ENCODE assay signal across 8 cellular contexts in the genomic region with DNA sequence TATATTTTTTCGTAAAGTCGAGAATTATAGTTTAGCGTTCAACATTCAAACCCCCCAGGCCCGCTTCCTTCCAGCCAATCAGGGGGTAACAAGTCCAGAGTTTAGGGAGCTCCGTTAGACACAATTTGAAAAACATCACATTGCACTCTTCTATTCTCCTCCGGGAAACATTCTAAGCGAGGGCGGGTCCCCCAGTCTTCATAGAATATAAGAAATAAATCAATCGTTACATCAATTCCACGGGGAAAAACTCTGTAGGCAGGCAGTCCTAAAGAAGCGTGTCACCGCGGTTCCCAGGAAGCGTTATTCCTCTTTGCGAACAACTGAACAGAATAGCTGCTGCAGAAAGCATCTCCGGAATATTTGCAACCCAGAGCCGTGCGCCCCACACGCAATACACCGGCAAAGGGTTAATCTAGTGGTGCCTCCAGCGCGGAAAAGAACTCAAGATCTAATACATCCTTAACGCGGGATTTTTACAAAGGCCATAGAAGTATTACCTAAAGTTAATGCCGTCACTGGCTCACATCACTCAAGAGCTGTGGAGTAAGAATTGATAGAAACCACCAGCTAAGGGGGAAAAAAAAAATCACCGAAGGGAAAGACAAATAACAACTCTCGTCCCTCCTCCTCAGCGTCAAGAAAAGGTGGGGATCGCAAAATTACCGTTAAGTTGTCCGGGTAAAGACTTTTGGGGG.
DNase-seq lines count a peak whose midpoint lies in the region; ATAC-seq and TF ChIP-seq lines count a peak whose summit lies in the region.

No MANE protein-coding gene starts in this region.

- intact Hi-C loops in activated CD4-positive, alpha-beta T cell treated with anti-CD3 and anti-CD28 coated beads, Interleukin-2, amount 10 ng/mL, durations not matched to agents 24 days and 14 days (cut with micrococcal nuclease), result loop anchor here (2.0 to 10.0 kb wide), 5 partner anchors 143 to 1372 kb away; a partner anchor contains a TSS
- intact Hi-C loops in tibial artery (cut with DNase I; ENCODE audit: low total_unique reads), result loop anchor here (2.0 kb wide), 1 partner anchor 84 kb away; a partner anchor contains a TSS

- H3K4me1 ChIP-seq in endodermal cell (ENCODE audit: control insufficient read depth, insufficient read depth, low read length) (no peaks in the 10 kb centered on the region), muscle layer of duodenum (ENCODE audit: control insufficient read depth in 1 of 2, insufficient read depth in 2 of 2, low read length in 2 of 2) (peaks cover 0 to 7% of the 10 kb centered on the region in 2 donors), tibial artery (peaks cover 0 to 24% (median 7%) of the 10 kb centered on the region in 4 donors)

- H3K27me3 ChIP-seq in endodermal cell (ENCODE audit: control insufficient read depth, insufficient read depth, low read length, poor library complexity, severe bottlenecking) (no peaks in the 10 kb centered on the region), muscle layer of duodenum (ENCODE audit: low read depth, low read length) (no peaks in the 10 kb centered on the region), tibial artery (no peaks in the 10 kb centered on the region)

- no peaks in the 10 kb centered on the region for H3K9me3 ChIP-seq in endodermal cell (ENCODE audit: control insufficient read depth, low read length)
- H3K9me3 ChIP-seq in muscle layer of duodenum (ENCODE audit: control insufficient read depth in 1 of 2, low read length in 2 of 2), result no peaks in the 10 kb centered on the region
- H3K9me3 ChIP-seq in tibial artery, result no peaks in the 10 kb centered on the region

- H3K27ac ChIP-seq in endodermal cell (ENCODE audit: low read depth, low read length) (no peak overlapping the region), muscle layer of duodenum (ENCODE audit: low read length) (peak overlapping the region; percentile 77), tibial artery (peak overlapping the region; percentile 96 to 98)

- ATAC-seq in HG02678 (IDR thresholded peaks at IDR 0.05; ENCODE audit: unreplicated experiment), result no peak

- no peak for TF ChIP-seq CTCF in endodermal cell (conservative IDR thresholded peaks at IDR 0.05)
- no peak for TF ChIP-seq CTCF in tibial artery (IDR thresholded peaks at IDR 0.05)

- H3K27ac Mint-ChIP-seq in activated CD4-positive, alpha-beta T cell treated with anti-CD3 and anti-CD28 coated beads, Interleukin-2, amount 10 ng/mL, durations not matched to agents 24 days and 14 days, result peak overlapping the region; percentile 100
- H3K27ac Mint-ChIP-seq in endodermal cell, result peak overlapping the region; percentile 36

- DNase-seq in ELR (ENCODE audit: low read depth) (peak; percentile 56), MV-4-11 (lab: John Stamatoyannopoulos, UW) (peak; percentile 50), endodermal cell (peak; percentile 53), tibial artery (peak; percentile 46 to 65), NCI-H2029 treated with DMSO at 0.1 percent for 48 hours (lab: John Stamatoyannopoulos, UW) (no peak)
- peak; percentile 81 for DNase-seq in activated CD4-positive, alpha-beta T cell treated with anti-CD3 and anti-CD28 coated beads, Interleukin-2, amount 10 ng/mL, durations not matched to agents 24 days and 14 days

- H3K36me3 ChIP-seq in endodermal cell (ENCODE audit: control insufficient read depth, insufficient read depth, low read length), result peaks cover 5% of the 10 kb centered on the region
- H3K36me3 ChIP-seq in muscle layer of duodenum (ENCODE audit: control insufficient read depth in 1 of 2, insufficient read depth in 2 of 2, low read length in 2 of 2), result no peaks in the 10 kb centered on the region
- no peaks in the 10 kb centered on the region for H3K36me3 ChIP-seq in tibial artery

- H3K9ac ChIP-seq in endodermal cell (ENCODE audit: extremely low read depth, low read length, poor library complexity, severe bottlenecking), result peak overlapping the region; percentile 87

- peaks cover 50% of the 10 kb centered on the region for H3K4me1 Mint-ChIP-seq in activated CD4-positive, alpha-beta T cell treated with anti-CD3 and anti-CD28 coated beads, Interleukin-2, amount 10 ng/mL, durations not matched to agents 24 days and 14 days
- peaks cover 11% of the 10 kb centered on the region for H3K4me1 Mint-ChIP-seq in endodermal cell

- H3K4me3 Mint-ChIP-seq in activated CD4-positive, alpha-beta T cell treated with anti-CD3 and anti-CD28 coated beads, Interleukin-2, amount 10 ng/mL, durations not matched to agents 24 days and 14 days, result peak overlapping the region; percentile 100
- H3K4me3 Mint-ChIP-seq in endodermal cell, result peak overlapping the region; percentile 96

- 0 to 1% methylated on average over 21 to 31 of the region's 31 CpGs for WGBS in endodermal cell (ENCODE audit: insufficient coverage in 1 of 2, insufficient read length in 1 of 2), 2 experiments

- H3K4me3 ChIP-seq in endodermal cell (ENCODE audit: low read length) (peak overlapping the region; percentile 86), muscle layer of duodenum (ENCODE audit: low read depth in 1 of 2, low read length in 2 of 2) (peak overlapping the region; percentile 92 to 93), tibial artery (peak overlapping the region; percentile 86 to 95)

- peaks cover 5% of the 10 kb centered on the region for H3K27me3 Mint-ChIP-seq in activated CD4-positive, alpha-beta T cell treated with anti-CD3 and anti-CD28 coated beads, Interleukin-2, amount 10 ng/mL, durations not matched to agents 24 days and 14 days
- H3K27me3 Mint-ChIP-seq in endodermal cell (ENCODE audit: insufficient read depth), result peaks cover 11% of the 10 kb centered on the region

- H3K9me3 Mint-ChIP-seq in activated CD4-positive, alpha-beta T cell treated with anti-CD3 and anti-CD28 coated beads, Interleukin-2, amount 10 ng/mL, durations not matched to agents 24 days and 14 days, result no peaks in the 10 kb centered on the region
- H3K9me3 Mint-ChIP-seq in endodermal cell, result no peaks in the 10 kb centered on the region

- peaks cover 37% of the 10 kb centered on the region for H3K36me3 Mint-ChIP-seq in activated CD4-positive, alpha-beta T cell treated with anti-CD3 and anti-CD28 coated beads, Interleukin-2, amount 10 ng/mL, durations not matched to agents 24 days and 14 days (ENCODE audit: low read depth)
- H3K36me3 Mint-ChIP-seq in endodermal cell (ENCODE audit: low read depth), result no peaks in the 10 kb centered on the region
